In genomic region chr1:58597991-58598390, GRCh38 we compare ENCODE assay signal across 20 cellular contexts. TPM values are rescaled to one million over a fixed set of nuclear protein-coding genes. Genes with fewer than 3 reads are reported as not detected.
"Had no signal": no experiment of that assay in that cellular context is flagged by ENCODE, and none has a peak within 500 bp of the region (broad histone marks: within the 10 kb centered on the region; RNA-seq: fewer than 3 reads in every experiment).

No MANE protein-coding gene starts in this region.

- H3K27ac Mint-ChIP-seq: natural killer cell had no signal

- H3K36me3 Mint-ChIP-seq: natural killer cell had no signal

- ATAC-seq: natural killer cell had no signal

- H3K9me3 ChIP-seq: breast epithelium, esophagus squamous epithelium had no signal

- H3K27me3 ChIP-seq: breast epithelium, esophagus squamous epithelium had no signal

- H3K4me3 Mint-ChIP-seq: natural killer cell had no signal

- DNase-seq: activated CD4-positive, alpha-beta T cell treated with anti-CD3 and anti-CD28 coated beads, Interleukin-2, amount 50 U/mL, for 4 hours; activated CD4-positive, CD25-positive, alpha-beta regulatory T cell treated with anti-CD3 and anti-CD28 coated beads, Interleukin-2, amount 50 U/mL, for 72 hours; activated naive CD4-positive, alpha-beta T cell treated with Interleukin-2 at 50 U/mL for 16 hours; activated T-cell treated with anti-CD3 and anti-CD28 coated beads for 4 hours; anterior cingulate cortex; cerebellar nuclear complex; effector CD8-positive, alpha-beta T cell; esophagus squamous epithelium; foreskin fibroblast; hypothalamus; mesendoderm; natural killer cell; occipital lobe; stimulated activated CD4-positive, alpha-beta T cell treated with anti-CD3 and anti-CD28 coated beads, Interleukin-4, amount 100 ng/mL, for 24 hours; stimulated activated naive CD4-positive, alpha-beta T cell treated with Interleukin-2 at 50 U/mL for 16 hours; substantia nigra; trophoblast cell had no signal

- H3K27ac ChIP-seq: skin epidermis had no signal

- H3K4me1 ChIP-seq: breast epithelium had no signal

- H3K4me3 ChIP-seq: breast epithelium, esophagus squamous epithelium, skin epidermis had no signal

- H3K36me3 ChIP-seq: breast epithelium, esophagus squamous epithelium had no signal

RNA-seq across cellular contexts. Expression of gene TACSTD2, which starts 20.9 kb away (rescaled TPM):
- total RNA-seq: T-helper 2 cell treated with Interferon-gamma antibody and Interleukin-4, amounts not matched to agents 100 ng/mL and 5 ng/mL, for 36 hours had no signal
